Comparison of ENCODE assay signal across 8 cellular contexts in the genomic region with DNA sequence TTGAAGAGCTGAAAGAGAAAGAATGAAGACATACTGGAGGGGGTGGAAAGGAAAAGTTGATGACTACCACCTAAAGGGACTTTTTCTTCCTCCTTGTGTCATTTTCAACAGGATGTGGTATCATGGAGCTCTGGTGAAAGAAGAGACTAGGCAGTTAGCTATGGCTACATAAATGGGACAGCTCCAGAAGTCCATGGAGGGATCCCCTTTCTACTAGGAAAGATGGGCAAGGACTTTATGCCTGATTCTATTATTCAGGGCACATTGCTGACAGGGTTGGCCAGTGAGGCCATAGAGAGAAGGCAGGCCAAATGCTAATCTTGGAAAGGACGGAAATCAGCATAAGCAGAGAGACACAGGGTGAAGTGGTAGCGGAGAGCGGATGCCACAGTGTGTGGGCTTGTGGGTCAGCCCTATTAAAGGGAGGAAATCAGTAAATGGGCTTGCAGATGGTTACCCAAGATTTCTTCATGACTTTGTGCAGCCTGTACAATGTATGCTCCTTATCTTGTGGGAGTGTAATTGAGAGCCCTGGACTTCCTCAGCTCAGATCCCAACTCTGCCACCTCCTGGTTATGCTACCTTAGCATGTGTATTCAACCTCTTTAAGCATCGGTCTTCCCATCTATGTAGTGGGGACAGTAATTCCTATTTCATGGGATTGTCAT.
DNase-seq lines count a peak whose midpoint lies in the region; ATAC-seq and TF ChIP-seq lines count a peak whose summit lies in the region.

No MANE protein-coding gene starts in this region.

- BruUV-seq in PC-9 (replicated peaks; lab: Mats Ljungman, UMichigan), result no TSS peak

- peak; percentile 20 for TF ChIP-seq CTCF in colonic mucosa (IDR thresholded peaks at IDR 0.05)
- TF ChIP-seq CTCF in PC-9 (conservative IDR thresholded peaks at IDR 0.05), result no peak

- H3K36me3 ChIP-seq in colonic mucosa (no peaks in the 10 kb centered on the region), PC-9 (ENCODE audit: low read depth) (no peaks in the 10 kb centered on the region), HAP-1 (replicated peaks) (no peaks in the 10 kb centered on the region)

- H2AFZ ChIP-seq in PC-9, result no peak overlapping the region

- no peaks in the 10 kb centered on the region for H3F3A ChIP-seq in PC-9 (ENCODE audit: insufficient read depth, low read depth)

- POLR2A ChIA-PET in PC-9 (lab: Charles Lee; ENCODE audit: unreplicated experiment), result interaction anchor here (0.6 kb wide), 1 partner anchor 692 kb away, joined by 3 read pairs; no protein-coding TSS in a partner anchor

- intact Hi-C loops in colonic mucosa (cut with DNase I) (no loop called here), PC-9 (cut with micrococcal nuclease; ENCODE audit: unreplicated experiment) (no loop called here)

- DNase-seq in ELR (ENCODE audit: low read depth), result peak; percentile 33
- peak; percentile 78 for DNase-seq in M059J (ENCODE audit: low read depth)
- peak; percentile 44 for DNase-seq in colonic mucosa
- DNase-seq in PC-9, result no peak
- no peak for DNase-seq in T1000 (lab: John Stamatoyannopoulos, UW)
- DNase-seq in HAP-1 (ENCODE audit: low spot score in 2 of 2), result no peak

- H3K79me2 ChIP-seq in PC-9 (ENCODE audit: low read depth), result no peaks in the 10 kb centered on the region

- no peaks in the 10 kb centered on the region for H3K4me1 ChIP-seq in colonic mucosa
- H3K4me1 ChIP-seq in PC-9 (replicated peaks; ENCODE audit: insufficient read depth), result no peaks in the 10 kb centered on the region
- peaks cover 13% of the 10 kb centered on the region for H3K4me1 ChIP-seq in HAP-1

- no peak overlapping the region for H3K9ac ChIP-seq in colonic mucosa (ENCODE audit: low read depth in 2 of 2, low read length in 2 of 2)

- in situ Hi-C loops in HAP-1 (cut with MboI; ENCODE audit: low sequenced_read_pairs), result no loop called here

- no peak overlapping the region for H3K4me2 ChIP-seq in PC-9

- no peak overlapping the region for H3K4me3 ChIP-seq in colonic mucosa
- H3K4me3 ChIP-seq in PC-9, result no peak overlapping the region
- no peak overlapping the region for H3K4me3 ChIP-seq in HAP-1

- no peaks in the 10 kb centered on the region for H4K20me1 ChIP-seq in PC-9 (ENCODE audit: insufficient read depth)

- CTCF ChIA-PET in PC-9 (lab: Charles Lee), result no interaction called here

- H3K27ac ChIP-seq in colonic mucosa, result no peak overlapping the region
- H3K27ac ChIP-seq in PC-9, result no peak overlapping the region

- H3K9me3 ChIP-seq in colonic mucosa (no peaks in the 10 kb centered on the region), PC-9 (ENCODE audit: insufficient read depth, low read depth) (no peaks in the 10 kb centered on the region), HAP-1 (no peaks in the 10 kb centered on the region)

- H3K27me3 ChIP-seq in colonic mucosa (no peaks in the 10 kb centered on the region), PC-9 (ENCODE audit: insufficient read depth, low read depth) (no peaks in the 10 kb centered on the region), HAP-1 (ENCODE audit: low read depth) (no peaks in the 10 kb centered on the region)

- no peaks in the 10 kb centered on the region for H3K9me2 ChIP-seq in PC-9 (ENCODE audit: insufficient read depth)

- ATAC-seq in GM19463 (IDR thresholded peaks at IDR 0.05; ENCODE audit: unreplicated experiment), result peak; percentile 31
- no peak for ATAC-seq in HG03571 (IDR thresholded peaks at IDR 0.05; ENCODE audit: unreplicated experiment)

Comparison
In these comparisons a context has a peak if more than half of its experiments do, and no peak if none do; other contexts are left out.
1. DNase-seq: peak in ELR (single experiment), M059J (single experiment) and colonic mucosa (single experiment); none in PC-9 (0 of 2), T1000 (single experiment) and HAP-1 (0 of 2).